In genomic region chrX:71177327-71177726, GRCh38 we compare ENCODE assay signal across 19 cellular contexts. TPM values are rescaled to one million over a fixed set of nuclear protein-coding genes. Genes with fewer than 3 reads are reported as not detected.
A peak's percentile ranks its signal among the peaks of the same experiment; 100 is the strongest.
DNase-seq lines count a peak whose midpoint lies in the region; ATAC-seq, FAIRE-seq and TF ChIP-seq lines count a peak whose summit lies in the region.
"Had no signal": no experiment of that assay in that cellular context is flagged by ENCODE, and none has a peak within 500 bp of the region (broad histone marks: within the 10 kb centered on the region; RNA-seq: fewer than 3 reads in every experiment).

No MANE protein-coding gene starts in this region.

- no peaks in the 10 kb centered on the region for H3K79me2 ChIP-seq in HepG2 (ENCODE audit: insufficient read depth, low read length)
- H3K79me2 ChIP-seq in mesendoderm (ENCODE audit: control insufficient read depth, insufficient read depth, low read length): no peaks in the 10 kb centered on the region

- H2BK15ac ChIP-seq in mesendoderm (replicated peaks; ENCODE audit: low read depth): no peak overlapping the region

- CTCF ChIA-PET in HepG2 (lab: Yijun Ruan, JAX; ENCODE audit: low intra/inter-chr PET ratio, low total read pairs): no interaction called here

- H2BK5ac ChIP-seq in mesendoderm (ENCODE audit: low read length): no peak overlapping the region

- ATAC-seq in HepG2 (no peak), right lobe of liver (no peak)

- H3K27ac Mint-ChIP-seq in activated T-helper 1 cell treated with anti-CD3 and anti-CD28 coated beads, Interleukin-12 subunit alpha, Interleukin-12 subunit beta, Interleukin-2, Interleukin-4 antibody, amounts not matched to agents 30 ng/mL and 10 ng/mL and 1 ng/mL, durations not matched to agents 14 hours and 24 hours and 36 hours: no peak overlapping the region
- H3K27ac Mint-ChIP-seq: CD4-positive, alpha-beta T cell had no signal

- no peaks in the 10 kb centered on the region for H4K20me1 ChIP-seq in HepG2 (ENCODE audit: insufficient read depth, low read length)

- H3K9ac ChIP-seq in HepG2 (ENCODE audit: insufficient read depth, low read depth, low read length) (no peak overlapping the region), mesendoderm (ENCODE audit: low read length) (no peak overlapping the region)

- no peak overlapping the region for H3K4me3 Mint-ChIP-seq in activated T-helper 1 cell treated with anti-CD3 and anti-CD28 coated beads, Interleukin-12 subunit alpha, Interleukin-12 subunit beta, Interleukin-2, Interleukin-4 antibody, amounts not matched to agents 30 ng/mL and 10 ng/mL and 1 ng/mL, durations not matched to agents 14 hours and 24 hours and 36 hours
- H3K4me3 Mint-ChIP-seq: CD4-positive, alpha-beta T cell had no signal

- no peak for TF ChIP-seq CTCF in HepG2 (CRISPR knock-in tag; IDR thresholded peaks at IDR 0.05)
- TF ChIP-seq CTCF in right lobe of liver (IDR thresholded peaks at IDR 0.05): no peak
- no peak for TF ChIP-seq CTCF in ovary (IDR thresholded peaks at IDR 0.05)

- H3K27me3 Mint-ChIP-seq in activated T-helper 1 cell treated with anti-CD3 and anti-CD28 coated beads, Interleukin-12 subunit alpha, Interleukin-12 subunit beta, Interleukin-2, Interleukin-4 antibody, amounts not matched to agents 30 ng/mL and 10 ng/mL and 1 ng/mL, durations not matched to agents 14 hours and 24 hours and 36 hours (ENCODE audit: insufficient read depth): no peaks in the 10 kb centered on the region
- H3K27me3 Mint-ChIP-seq: CD4-positive, alpha-beta T cell had no signal

- peak; percentile 14 for DNase-seq in HepG2 (ENCODE audit: low spot score)
- no peak for DNase-seq in right lobe of liver
- DNase-seq in erythroblast (lab: John Stamatoyannopoulos, UW): peak; percentile 3 to 13
- no peak for DNase-seq in mesendoderm
- DNase-seq in ovary: no peak
- no peak for DNase-seq in amygdala (lab: John Stamatoyannopoulos, UW)
- no peak for DNase-seq in activated T-helper 1 cell treated with anti-CD3 and anti-CD28 coated beads, Interleukin-12 subunit alpha, Interleukin-12 subunit beta, Interleukin-2, Interleukin-4 antibody, amounts not matched to agents 30 ng/mL and 10 ng/mL and 1 ng/mL, durations not matched to agents 14 hours and 24 hours and 36 hours (ENCODE audit: low spot score)
- DNase-seq in KG1 (lab: John Stamatoyannopoulos, UW): no peak
- DNase-seq: 8988T; CD4-positive, alpha-beta T cell; H7; NCI-H1105 treated with DMSO at 0.1 percent for 48 hours; NCI-H1694; NCI-H2081 treated with DMSO at 0.1 percent for 48 hours; Peyer's patch had no signal

- no peak overlapping the region for H3K4me2 ChIP-seq in HepG2 (ENCODE audit: low read depth, low read length)
- no peak overlapping the region for H3K4me2 ChIP-seq in mesendoderm (ENCODE audit: low read length)

- peak overlapping the region; percentile 15 for H3K56ac ChIP-seq in mesendoderm (ENCODE audit: low read length)

- BruUV-seq in HepG2 (replicated peaks; lab: Mats Ljungman, UMichigan): no TSS peak

- H2BK120ac ChIP-seq in mesendoderm (ENCODE audit: low read depth, low read length): no peak overlapping the region

- intact Hi-C loops in HepG2 (cut with micrococcal nuclease; ENCODE audit: unreplicated experiment) (no loop called here), right lobe of liver (cut with DNase I) (loop anchor here in 1 of 2 donors (10.0 kb wide), 1 partner anchor 203 kb away; no protein-coding TSS in a partner anchor), ovary (cut with DNase I) (no loop called here)
- intact Hi-C loops in activated T-helper 1 cell treated with anti-CD3 and anti-CD28 coated beads, Interleukin-12 subunit alpha, Interleukin-12 subunit beta, Interleukin-2, Interleukin-4 antibody, amounts not matched to agents 30 ng/mL and 10 ng/mL and 1 ng/mL, durations not matched to agents 14 hours and 24 hours and 36 hours (cut with micrococcal nuclease): loop anchor here (5.0 kb wide), 3 partner anchors 35 to 725 kb away; partner anchors contain the start of gene NLGN3

- no peak overlapping the region for H2AFZ ChIP-seq in HepG2 (ENCODE audit: low read length)

- no peak overlapping the region for H3K23ac ChIP-seq in mesendoderm (ENCODE audit: low read length)

- H4K8ac ChIP-seq in mesendoderm (ENCODE audit: low read depth, low read length): no peak overlapping the region

- no peak overlapping the region for H3K4ac ChIP-seq in mesendoderm (ENCODE audit: low read depth, low read length)

- no peaks in the 10 kb centered on the region for H3K36me3 ChIP-seq in HepG2 (replicated peaks in 1 of 2; ENCODE audit: control insufficient read depth in 1 of 2, insufficient read depth in 2 of 2, low read length in 2 of 2)
- H3K36me3 ChIP-seq in right lobe of liver: no peaks in the 10 kb centered on the region
- no peaks in the 10 kb centered on the region for H3K36me3 ChIP-seq in mesendoderm (ENCODE audit: control insufficient read depth, insufficient read depth, low read length)
- no peaks in the 10 kb centered on the region for H3K36me3 ChIP-seq in ovary
- H3K36me3 ChIP-seq: Peyer's patch, SJSA1 had no signal

- no peak overlapping the region for H2AK5ac ChIP-seq in mesendoderm (ENCODE audit: low read length)

- WGBS in HepG2 (ENCODE audit: low lambda C conversion rate): 28% methylated on average over 3 of the region's 3 CpGs
- WGBS in right lobe of liver (ENCODE audit: insufficient coverage, low coverage, low lambda C conversion rate, missing lambda C conversion rate): 33% methylated on average over 3 of the region's 3 CpGs
- WGBS in mesendoderm (ENCODE audit: extremely low coverage, insufficient coverage, low lambda C conversion rate): no CpG with 5 or more reads among the region's 3 CpGs
- WGBS in ovary, 3 donors: 19 to 35% (median 24%) methylated on average over 3 of the region's 3 CpGs

- TF ChIP-seq EP300 in HepG2 (IDR thresholded peaks at IDR 0.05; ENCODE audit: low read depth in 2 of 2, low read length in 2 of 2) (no peak), HepG2 (CRISPR knock-in tag; IDR thresholded peaks at IDR 0.05; ENCODE audit: borderline replicate concordance) (no peak), ovary (IDR thresholded peaks at IDR 0.05) (no peak)

- no peaks in the 10 kb centered on the region for H3K79me1 ChIP-seq in mesendoderm (ENCODE audit: low read length)

- no peak for TF ChIP-seq RAD21 in HepG2 (CRISPR knock-in tag; IDR thresholded peaks at IDR 0.05)

- FAIRE-seq in HepG2 (lab: Jason Lieb, UNC): no peak

- no peaks in the 10 kb centered on the region for H3K9me3 Mint-ChIP-seq in activated T-helper 1 cell treated with anti-CD3 and anti-CD28 coated beads, Interleukin-12 subunit alpha, Interleukin-12 subunit beta, Interleukin-2, Interleukin-4 antibody, amounts not matched to agents 30 ng/mL and 10 ng/mL and 1 ng/mL, durations not matched to agents 14 hours and 24 hours and 36 hours
- H3K9me3 Mint-ChIP-seq: CD4-positive, alpha-beta T cell had no signal

- peaks cover 21% of the 10 kb centered on the region for H3K36me3 Mint-ChIP-seq in activated T-helper 1 cell treated with anti-CD3 and anti-CD28 coated beads, Interleukin-12 subunit alpha, Interleukin-12 subunit beta, Interleukin-2, Interleukin-4 antibody, amounts not matched to agents 30 ng/mL and 10 ng/mL and 1 ng/mL, durations not matched to agents 14 hours and 24 hours and 36 hours (ENCODE audit: low read depth)

- H3K4me3 ChIP-seq in HepG2 (replicated peaks in 1 of 3; ENCODE audit: insufficient read depth in 1 of 3, low read depth in 2 of 3, low read length in 3 of 3): no peak overlapping the region
- H3K4me3 ChIP-seq in right lobe of liver: no peak overlapping the region
- no peak overlapping the region for H3K4me3 ChIP-seq in mesendoderm (ENCODE audit: low read length)
- no peak overlapping the region for H3K4me3 ChIP-seq in ovary
- H3K4me3 ChIP-seq: Peyer's patch, SJSA1 had no signal

- H3K27me3 ChIP-seq in HepG2 (ENCODE audit: control insufficient read depth in 1 of 2, insufficient read depth in 2 of 2, low read length in 2 of 2) (no peaks in the 10 kb centered on the region), right lobe of liver (no peaks in the 10 kb centered on the region), mesendoderm (ENCODE audit: insufficient read depth, low read length, poor library complexity) (no peaks in the 10 kb centered on the region), ovary (no peaks in the 10 kb centered on the region)
- H3K27me3 ChIP-seq: Peyer's patch, SJSA1 had no signal

- POLR2A ChIA-PET in HepG2 (lab: Yijun Ruan, JAX): interaction anchor here (1.1 kb wide), 1 partner anchor 188 kb away, joined by 3 read pairs; the partner anchor contains the start of gene TAF1

- H3K27ac ChIP-seq in HepG2 (ENCODE audit: extremely low read length, insufficient read depth, low read length): no peak overlapping the region
- H3K27ac ChIP-seq in right lobe of liver: no peak overlapping the region
- H3K27ac ChIP-seq in mesendoderm (ENCODE audit: low read depth, low read length): no peak overlapping the region
- no peak overlapping the region for H3K27ac ChIP-seq in ovary
- H3K27ac ChIP-seq: Peyer's patch, SJSA1 had no signal

- H4K5ac ChIP-seq in mesendoderm (ENCODE audit: low read length): no peak overlapping the region

- peaks cover 19% of the 10 kb centered on the region for H3K4me1 Mint-ChIP-seq in activated T-helper 1 cell treated with anti-CD3 and anti-CD28 coated beads, Interleukin-12 subunit alpha, Interleukin-12 subunit beta, Interleukin-2, Interleukin-4 antibody, amounts not matched to agents 30 ng/mL and 10 ng/mL and 1 ng/mL, durations not matched to agents 14 hours and 24 hours and 36 hours (ENCODE audit: low read depth)

- H3K9me3 ChIP-seq in HepG2 (ENCODE audit: low read length) (no peaks in the 10 kb centered on the region), right lobe of liver (no peaks in the 10 kb centered on the region), ovary (no peaks in the 10 kb centered on the region)
- H3K9me3 ChIP-seq: Peyer's patch, SJSA1 had no signal

- in situ Hi-C loops in HepG2 (cut with HindIII; ENCODE audit: extremely low pct_ligation_motif_present, low pct_unique_long_range_greater_than_20kb): loop anchor here (10.0 kb wide), 1 partner anchor 183 kb away; no protein-coding TSS in a partner anchor

- peaks cover 54% of the 10 kb centered on the region for H3K4me1 ChIP-seq in HepG2 (ENCODE audit: insufficient read depth, low read length)
- peaks cover 0 to 13% (median 0%) of the 10 kb centered on the region in 4 donors for H3K4me1 ChIP-seq in right lobe of liver
- H3K4me1 ChIP-seq in mesendoderm (ENCODE audit: control insufficient read depth, low read depth, low read length): no peaks in the 10 kb centered on the region
- H3K4me1 ChIP-seq in ovary (ENCODE audit: insufficient read depth): peaks cover 2% of the 10 kb centered on the region
- H3K4me1 ChIP-seq: Peyer's patch, SJSA1 had no signal

- TF ChIP-seq POLR2A in HepG2 (IDR thresholded peaks at IDR 0.05; ENCODE audit: insufficient read depth in 1 of 2, low read depth in 2 of 2, low read length in 2 of 2) (no peak), right lobe of liver (IDR thresholded peaks at IDR 0.05) (no peak), erythroblast (IDR thresholded peaks at IDR 0.05; ENCODE audit: low read length) (no peak), ovary (IDR thresholded peaks at IDR 0.05) (no peak)

- no peak overlapping the region for H3K18ac ChIP-seq in mesendoderm (ENCODE audit: low read length)

RNA-seq across cellular contexts. Expression of gene NLGN3, which starts 32.7 kb away (rescaled TPM):
- total RNA-seq in HepG2 (2016; rRNA removed; fragmentation: Illumina TruSeq; extraction: Trizol) (0.04 TPM in 1 of 2 replicates, not detected in the other), right lobe of liver (under 1 TPM in 5 of 6 experiments, not detected in 1; 0.12 to 0.25 (median 0.14) TPM), ovary (10 to 100 TPM in 1 of 7 donors, 1 to 10 TPM in 6; 2.1 to 10.9 (median 6.7) TPM)
- total RNA-seq in HepG2 (2016; cell fraction: cytosol; rRNA removed; fragmentation: Illumina TruSeq; extraction: Trizol; ENCODE audit: low read depth): not detected in 2 replicates
- not detected in 2 replicates for total RNA-seq in HepG2 (2016; cell fraction: insoluble cytoplasmic fraction; rRNA removed; fragmentation: Illumina TruSeq; extraction: Trizol)
- total RNA-seq in HepG2 (2016; cell fraction: membrane; rRNA removed; fragmentation: Illumina TruSeq; extraction: Trizol): not detected in 2 replicates
- total RNA-seq in HepG2 (2016; cell fraction: nucleus; rRNA removed; fragmentation: Illumina TruSeq; extraction: Trizol): not detected in 2 replicates
- polyA plus RNA-seq in HepG2 (2011; rRNA removed) (0.16 and 0.29 TPM in 2 replicates), ovary (1 to 10 TPM; 2.5 to 5.2 TPM)
- 0.05 and 0.19 TPM in 2 replicates for polyA plus RNA-seq in HepG2 (2011; cell fraction: cytosol; rRNA removed)
- 1.1 and 1.7 TPM in 2 replicates for polyA plus RNA-seq in HepG2 (2011; cell fraction: nucleus; rRNA removed)
- 0.36 and 0.51 TPM in 2 replicates for polyA plus RNA-seq in HepG2 (2012)
- not detected in 2 replicates for polyA plus RNA-seq in HepG2 (2016; cell fraction: cytosol; fragmentation: Illumina TruSeq; extraction: Trizol; ENCODE audit: low read depth)
- not detected in 2 replicates for polyA plus RNA-seq in HepG2 (2016; cell fraction: insoluble cytoplasmic fraction; fragmentation: Illumina TruSeq; extraction: Trizol; ENCODE audit: low read depth)
- polyA plus RNA-seq in HepG2 (2016; cell fraction: membrane; fragmentation: Illumina TruSeq; extraction: Trizol; ENCODE audit: low read depth): not detected in 2 replicates
- 0.23 and 0.24 TPM in 2 replicates for polyA plus RNA-seq in HepG2 (2016; cell fraction: nucleus; fragmentation: Illumina TruSeq; extraction: Trizol; ENCODE audit: insufficient read depth, low read depth)
- polyA minus RNA-seq in HepG2 (2011; rRNA and poly(A)+ RNA removed; ENCODE audit: low replicate concordance): 0.22 and 1.6 TPM in 2 replicates
- polyA minus RNA-seq in HepG2 (2011; cell fraction: cytosol; rRNA and poly(A)+ RNA removed): not detected in 2 replicates
- 0.50 and 0.52 TPM in 2 replicates for polyA minus RNA-seq in HepG2 (2011; cell fraction: nucleus; rRNA and poly(A)+ RNA removed)
- 2.3 TPM for polyA plus RNA-seq in mesendoderm (2013, experiment 1 of 2)
- 2.4 TPM for polyA plus RNA-seq in mesendoderm (2013, experiment 2 of 2)
- total RNA-seq in activated T-helper 1 cell treated with anti-CD3 and anti-CD28 coated beads, Interleukin-12 subunit alpha, Interleukin-12 subunit beta, Interleukin-2, Interleukin-4 antibody, amounts not matched to agents 30 ng/mL and 10 ng/mL and 1 ng/mL, durations not matched to agents 14 hours and 24 hours and 36 hours: 1.1 and 1.6 TPM in 2 replicates
- total RNA-seq: SJSA1 had no signal

RNA-seq across cellular contexts. Expression of gene GJB1, which starts 45.7 kb away (rescaled TPM):
- total RNA-seq in HepG2 (2016; rRNA removed; fragmentation: Illumina TruSeq; extraction: Trizol): 47.8 and 111 TPM in 2 replicates
- 30.0 and 31.9 TPM in 2 replicates for total RNA-seq in HepG2 (2016; cell fraction: cytosol; rRNA removed; fragmentation: Illumina TruSeq; extraction: Trizol; ENCODE audit: low read depth)
- total RNA-seq in HepG2 (2016; cell fraction: insoluble cytoplasmic fraction; rRNA removed; fragmentation: Illumina TruSeq; extraction: Trizol): 43.6 and 115 TPM in 2 replicates
- total RNA-seq in HepG2 (2016; cell fraction: membrane; rRNA removed; fragmentation: Illumina TruSeq; extraction: Trizol): 50.9 and 52.8 TPM in 2 replicates
- 68.5 and 79.5 TPM in 2 replicates for total RNA-seq in HepG2 (2016; cell fraction: nucleus; rRNA removed; fragmentation: Illumina TruSeq; extraction: Trizol)
- polyA plus RNA-seq in HepG2 (2011; rRNA removed): 161 and 197 TPM in 2 replicates
- 307 and 330 TPM in 2 replicates for polyA plus RNA-seq in HepG2 (2011; cell fraction: cytosol; rRNA removed)
- 86.1 and 111 TPM in 2 replicates for polyA plus RNA-seq in HepG2 (2011; cell fraction: nucleus; rRNA removed)
- polyA plus RNA-seq in HepG2 (2012): 102 and 110 TPM in 2 replicates
- 39.6 and 40.8 TPM in 2 replicates for polyA plus RNA-seq in HepG2 (2016; cell fraction: cytosol; fragmentation: Illumina TruSeq; extraction: Trizol; ENCODE audit: low read depth)
- polyA plus RNA-seq in HepG2 (2016; cell fraction: insoluble cytoplasmic fraction; fragmentation: Illumina TruSeq; extraction: Trizol; ENCODE audit: low read depth): 45.8 and 50.6 TPM in 2 replicates
- polyA plus RNA-seq in HepG2 (2016; cell fraction: membrane; fragmentation: Illumina TruSeq; extraction: Trizol; ENCODE audit: low read depth): 50.7 and 51.5 TPM in 2 replicates
- 115 and 127 TPM in 2 replicates for polyA plus RNA-seq in HepG2 (2016; cell fraction: nucleus; fragmentation: Illumina TruSeq; extraction: Trizol; ENCODE audit: insufficient read depth, low read depth)
- 332 TPM in 1 of 2 replicates, not detected in the other for polyA minus RNA-seq in HepG2 (2011; rRNA and poly(A)+ RNA removed; ENCODE audit: low replicate concordance)
- polyA minus RNA-seq in HepG2 (2011; cell fraction: cytosol; rRNA and poly(A)+ RNA removed): 64.5 and 82.6 TPM in 2 replicates
- 18.2 and 29.2 TPM in 2 replicates for polyA minus RNA-seq in HepG2 (2011; cell fraction: nucleus; rRNA and poly(A)+ RNA removed)
- 100 to 1,000 TPM; 120 to 329 (median 205) TPM for total RNA-seq in right lobe of liver
- not detected for polyA plus RNA-seq in mesendoderm (2013, experiment 1 of 2)
- not detected for polyA plus RNA-seq in mesendoderm (2013, experiment 2 of 2)
- 10 to 100 TPM in 1 of 7 donors, 1 to 10 TPM in 3, under 1 TPM in 1, not detected in 2; 0.36 to 17.9 (median 2.5) TPM for total RNA-seq in ovary
- under 1 TPM; 0.12 to 0.30 TPM for polyA plus RNA-seq in ovary
- not detected in 2 replicates for total RNA-seq in activated T-helper 1 cell treated with anti-CD3 and anti-CD28 coated beads, Interleukin-12 subunit alpha, Interleukin-12 subunit beta, Interleukin-2, Interleukin-4 antibody, amounts not matched to agents 30 ng/mL and 10 ng/mL and 1 ng/mL, durations not matched to agents 14 hours and 24 hours and 36 hours
- total RNA-seq: CD4-positive, alpha-beta T cell; NCI-H460; SJSA1 had no signal
- polyA plus RNA-seq: AG04450, BJ had no signal

RNA-seq across cellular contexts. Expression of gene MED12, which starts 58.9 kb away (rescaled TPM):
- 15.0 and 16.0 TPM in 2 replicates for total RNA-seq in HepG2 (2016; rRNA removed; fragmentation: Illumina TruSeq; extraction: Trizol)
- total RNA-seq in HepG2 (2016; cell fraction: cytosol; rRNA removed; fragmentation: Illumina TruSeq; extraction: Trizol; ENCODE audit: low read depth): 0.81 and 2.3 TPM in 2 replicates
- 12.8 and 12.9 TPM in 2 replicates for total RNA-seq in HepG2 (2016; cell fraction: insoluble cytoplasmic fraction; rRNA removed; fragmentation: Illumina TruSeq; extraction: Trizol)
- 3.6 and 6.7 TPM in 2 replicates for total RNA-seq in HepG2 (2016; cell fraction: membrane; rRNA removed; fragmentation: Illumina TruSeq; extraction: Trizol)
- 13.4 and 18.0 TPM in 2 replicates for total RNA-seq in HepG2 (2016; cell fraction: nucleus; rRNA removed; fragmentation: Illumina TruSeq; extraction: Trizol)
- 9.4 and 13.5 TPM in 2 replicates for polyA plus RNA-seq in HepG2 (2011; rRNA removed)
- 3.7 TPM in 2 replicates for polyA plus RNA-seq in HepG2 (2011; cell fraction: cytosol; rRNA removed)
- polyA plus RNA-seq in HepG2 (2011; cell fraction: nucleus; rRNA removed): 49.9 and 57.8 TPM in 2 replicates
- polyA plus RNA-seq in HepG2 (2012): 12.9 and 17.5 TPM in 2 replicates
- polyA plus RNA-seq in HepG2 (2016; cell fraction: cytosol; fragmentation: Illumina TruSeq; extraction: Trizol; ENCODE audit: low read depth): 0.80 and 1.2 TPM in 2 replicates
- polyA plus RNA-seq in HepG2 (2016; cell fraction: insoluble cytoplasmic fraction; fragmentation: Illumina TruSeq; extraction: Trizol; ENCODE audit: low read depth): 10.9 and 15.7 TPM in 2 replicates
- polyA plus RNA-seq in HepG2 (2016; cell fraction: membrane; fragmentation: Illumina TruSeq; extraction: Trizol; ENCODE audit: low read depth): 1.8 and 2.1 TPM in 2 replicates
- 29.0 and 30.1 TPM in 2 replicates for polyA plus RNA-seq in HepG2 (2016; cell fraction: nucleus; fragmentation: Illumina TruSeq; extraction: Trizol; ENCODE audit: insufficient read depth, low read depth)
- polyA minus RNA-seq in HepG2 (2011; rRNA and poly(A)+ RNA removed; ENCODE audit: low replicate concordance): 75.3 and 81.1 TPM in 2 replicates
- 20.1 and 24.4 TPM in 2 replicates for polyA minus RNA-seq in HepG2 (2011; cell fraction: cytosol; rRNA and poly(A)+ RNA removed)
- polyA minus RNA-seq in HepG2 (2011; cell fraction: nucleus; rRNA and poly(A)+ RNA removed): 38.9 and 40.7 TPM in 2 replicates
- total RNA-seq in right lobe of liver: 10 to 100 TPM in 5 of 6 experiments, 1 to 10 TPM in 1; 7.8 to 16.3 (median 12.5) TPM
- 11.3 TPM for polyA plus RNA-seq in mesendoderm (2013, experiment 1 of 2)
- 10.7 TPM for polyA plus RNA-seq in mesendoderm (2013, experiment 2 of 2)
- total RNA-seq in ovary: 10 to 100 TPM; 36.5 to 68.4 (median 60.4) TPM
- 10 to 100 TPM; 27.8 to 40.0 TPM for polyA plus RNA-seq in ovary
- total RNA-seq in activated T-helper 1 cell treated with anti-CD3 and anti-CD28 coated beads, Interleukin-12 subunit alpha, Interleukin-12 subunit beta, Interleukin-2, Interleukin-4 antibody, amounts not matched to agents 30 ng/mL and 10 ng/mL and 1 ng/mL, durations not matched to agents 14 hours and 24 hours and 36 hours: 59.9 and 65.4 TPM in 2 replicates
- total RNA-seq: SJSA1 had no signal

Comparison
In these comparisons a context has a peak if more than half of its experiments do, and no peak if none do; other contexts are left out.
1. DNase-seq: peak in HepG2 (single experiment) and erythroblast (2 of 2); none in right lobe of liver (0 of 3), mesendoderm (single experiment), ovary (0 of 5), amygdala (0 of 56), activated T-helper 1 cell treated with anti-CD3 and anti-CD28 coated beads, Interleukin-12 subunit alpha, Interleukin-12 subunit beta, Interleukin-2, Interleukin-4 antibody, amounts not matched to agents 30 ng/mL and 10 ng/mL and 1 ng/mL, durations not matched to agents 14 hours and 24 hours and 36 hours (single experiment) and KG1 (single experiment).